Comparison of ENCODE assay signal across 19 cellular contexts in the genomic region with DNA sequence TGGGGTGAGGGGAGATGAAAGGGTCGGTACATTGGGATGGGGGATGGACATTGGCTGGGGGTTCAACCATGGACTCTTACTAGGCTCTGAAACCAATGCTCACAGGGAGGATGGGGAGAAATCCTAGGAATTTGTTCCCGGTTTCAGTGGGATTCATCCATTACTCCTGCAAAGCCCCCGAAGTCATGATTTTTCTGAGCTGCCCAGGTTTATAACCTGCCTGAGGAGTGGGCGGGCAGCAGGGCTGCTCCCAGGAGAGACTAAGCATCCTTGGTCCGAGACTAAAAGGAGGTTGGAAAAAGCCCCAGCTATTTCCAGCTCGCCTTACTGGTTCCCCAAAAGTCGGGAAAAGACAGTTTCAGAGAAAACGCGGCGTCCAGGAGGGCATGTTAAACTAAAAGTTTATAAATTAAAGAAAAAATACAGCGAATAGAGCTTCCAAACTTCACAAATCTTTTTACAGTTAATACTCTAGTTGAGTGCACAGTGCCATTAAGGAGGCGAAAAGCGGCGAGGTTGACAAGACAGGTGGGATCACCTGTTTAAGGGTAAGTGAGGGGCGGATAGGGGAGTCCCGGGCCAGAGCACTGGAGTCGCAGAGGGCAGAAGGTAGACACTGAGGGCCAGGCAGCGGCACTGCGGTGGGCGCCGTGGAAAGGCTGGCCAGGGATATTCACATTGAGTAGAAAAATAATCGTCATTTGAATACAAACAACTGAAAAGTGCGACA. TPM values are rescaled to one million over a fixed set of nuclear protein-coding genes. Genes with fewer than 3 reads are reported as not detected.
DNase-seq lines count a peak whose midpoint lies in the region; ATAC-seq lines count a peak whose summit lies in the region.
"Had no signal": no experiment of that assay in that cellular context is flagged by ENCODE, and none has a peak within 500 bp of the region (broad histone marks: within the 10 kb centered on the region; RNA-seq: fewer than 3 reads in every experiment).

No MANE protein-coding gene starts in this region.

- H3K4me3 Mint-ChIP-seq in activated CD4-positive, alpha-beta T cell treated with anti-CD3 and anti-CD28 coated beads, Interleukin-2, amount 10 ng/mL, durations not matched to agents 24 days and 14 days = no peak overlapping the region
- H3K4me3 Mint-ChIP-seq in activated T-helper 1 cell treated with anti-CD3 and anti-CD28 coated beads, Interleukin-12 subunit alpha, Interleukin-12 subunit beta, Interleukin-2, Interleukin-4 antibody, amounts not matched to agents 30 ng/mL and 10 ng/mL and 1 ng/mL, durations not matched to agents 14 hours and 24 hours and 36 hours = no peak overlapping the region

- peaks cover 81% of the 10 kb centered on the region for H3K27me3 Mint-ChIP-seq in activated CD4-positive, alpha-beta T cell treated with anti-CD3 and anti-CD28 coated beads, Interleukin-2, amount 10 ng/mL, durations not matched to agents 24 days and 14 days
- H3K27me3 Mint-ChIP-seq in activated T-helper 1 cell treated with anti-CD3 and anti-CD28 coated beads, Interleukin-12 subunit alpha, Interleukin-12 subunit beta, Interleukin-2, Interleukin-4 antibody, amounts not matched to agents 30 ng/mL and 10 ng/mL and 1 ng/mL, durations not matched to agents 14 hours and 24 hours and 36 hours (ENCODE audit: insufficient read depth) = peaks cover 75% of the 10 kb centered on the region

- peaks cover 14% of the 10 kb centered on the region for H3K4me1 Mint-ChIP-seq in activated CD4-positive, alpha-beta T cell treated with anti-CD3 and anti-CD28 coated beads, Interleukin-2, amount 10 ng/mL, durations not matched to agents 24 days and 14 days
- H3K4me1 Mint-ChIP-seq in activated T-helper 1 cell treated with anti-CD3 and anti-CD28 coated beads, Interleukin-12 subunit alpha, Interleukin-12 subunit beta, Interleukin-2, Interleukin-4 antibody, amounts not matched to agents 30 ng/mL and 10 ng/mL and 1 ng/mL, durations not matched to agents 14 hours and 24 hours and 36 hours (ENCODE audit: low read depth) = peaks cover 14% of the 10 kb centered on the region

- no peak overlapping the region for H3K27ac ChIP-seq in effector memory CD4-positive, alpha-beta T cell (ENCODE audit: insufficient read depth, low read length, poor library complexity, severe bottlenecking)
- H3K27ac ChIP-seq: A549, cardiac muscle cell, left ventricle myocardium inferior, tibial artery had no signal

- intact Hi-C loops in activated CD4-positive, alpha-beta T cell treated with anti-CD3 and anti-CD28 coated beads, Interleukin-2, amount 10 ng/mL, durations not matched to agents 24 days and 14 days (cut with micrococcal nuclease) = no loop called here
- intact Hi-C loops in activated T-helper 1 cell treated with anti-CD3 and anti-CD28 coated beads, Interleukin-12 subunit alpha, Interleukin-12 subunit beta, Interleukin-2, Interleukin-4 antibody, amounts not matched to agents 30 ng/mL and 10 ng/mL and 1 ng/mL, durations not matched to agents 14 hours and 24 hours and 36 hours (cut with micrococcal nuclease) = loop anchor here (10.0 kb wide), 1 partner anchor 426 kb away; no protein-coding TSS in a partner anchor

- H3K4me1 ChIP-seq in effector memory CD4-positive, alpha-beta T cell (ENCODE audit: control insufficient read depth, insufficient read depth, low read length, poor library complexity, severe bottlenecking) = peaks cover 33% of the 10 kb centered on the region
- H3K4me1 ChIP-seq: A549 had no signal

- peaks cover 18% of the 10 kb centered on the region for H3K9me3 ChIP-seq in effector memory CD4-positive, alpha-beta T cell (ENCODE audit: control insufficient read depth, low read length)
- H3K9me3 ChIP-seq: A549, left ventricle myocardium inferior had no signal

- ATAC-seq in HG02763 (IDR thresholded peaks at IDR 0.05; ENCODE audit: unreplicated experiment) = no peak
- ATAC-seq: A549, GM12878, Panc1 had no signal

- peaks cover 98% of the 10 kb centered on the region for H3K27me3 ChIP-seq in effector memory CD4-positive, alpha-beta T cell (replicated peaks; ENCODE audit: control insufficient read depth, insufficient read depth, low read length, poor library complexity, severe bottlenecking)

- H3K27ac Mint-ChIP-seq in activated CD4-positive, alpha-beta T cell treated with anti-CD3 and anti-CD28 coated beads, Interleukin-2, amount 10 ng/mL, durations not matched to agents 24 days and 14 days = peak overlapping the region; percentile 66
- H3K27ac Mint-ChIP-seq in activated T-helper 1 cell treated with anti-CD3 and anti-CD28 coated beads, Interleukin-12 subunit alpha, Interleukin-12 subunit beta, Interleukin-2, Interleukin-4 antibody, amounts not matched to agents 30 ng/mL and 10 ng/mL and 1 ng/mL, durations not matched to agents 14 hours and 24 hours and 36 hours = peak overlapping the region; percentile 84

- H3K36me3 ChIP-seq in effector memory CD4-positive, alpha-beta T cell (ENCODE audit: control insufficient read depth, insufficient read depth, low read length) = no peaks in the 10 kb centered on the region
- H3K36me3 ChIP-seq: cardiac muscle cell, left ventricle myocardium inferior, tibial artery had no signal

- H3K36me3 Mint-ChIP-seq in activated CD4-positive, alpha-beta T cell treated with anti-CD3 and anti-CD28 coated beads, Interleukin-2, amount 10 ng/mL, durations not matched to agents 24 days and 14 days (ENCODE audit: low read depth) = peaks cover 16% of the 10 kb centered on the region
- H3K36me3 Mint-ChIP-seq in activated T-helper 1 cell treated with anti-CD3 and anti-CD28 coated beads, Interleukin-12 subunit alpha, Interleukin-12 subunit beta, Interleukin-2, Interleukin-4 antibody, amounts not matched to agents 30 ng/mL and 10 ng/mL and 1 ng/mL, durations not matched to agents 14 hours and 24 hours and 36 hours (ENCODE audit: low read depth) = peaks cover 1% of the 10 kb centered on the region

- peak; percentile 54 for DNase-seq in activated CD4-positive, alpha-beta T cell treated with anti-CD3 and anti-CD28 coated beads, Interleukin-2, amount 10 ng/mL, durations not matched to agents 24 days and 14 days
- DNase-seq in activated CD4-positive, alpha-beta T cell treated with anti-CD3 and anti-CD28 coated beads for 48 hours = no peak
- no peak for DNase-seq in activated T-helper 1 cell treated with anti-CD3 and anti-CD28 coated beads, Interleukin-12 subunit alpha, Interleukin-12 subunit beta, Interleukin-2, Interleukin-4 antibody, amounts not matched to agents 30 ng/mL and 10 ng/mL and 1 ng/mL, durations not matched to agents 14 hours and 24 hours and 36 hours (ENCODE audit: low spot score)
- peak; percentile 31 for DNase-seq in islet precursor cell
- peak; percentile 28 for DNase-seq in stimulated activated CD8-positive, alpha-beta memory T cell treated with anti-CD3 and anti-CD28 coated beads, Interleukin-4, amount 100 ng/mL, for 48 hours
- no peak for DNase-seq in NCI-H2107 treated with DMSO at 0.1 percent for 48 hours (lab: John Stamatoyannopoulos, UW; ENCODE audit: unreplicated experiment)
- no peak for DNase-seq in effector memory CD4-positive, alpha-beta T cell
- DNase-seq: activated B cell treated with CpG ODN at 0.5 μM for 24 hours; COR-L47; left ventricle myocardium inferior; NCI-H2081 treated with DMSO at 0.1 percent for 48 hours; NCI-H774; stimulated activated CD4-positive, alpha-beta T cell treated with anti-CD3 and anti-CD28 coated beads, Interleukin-2, amount 100 ng/mL, for 48 hours; tibial artery had no signal

- H3K4me3 ChIP-seq in effector memory CD4-positive, alpha-beta T cell (ENCODE audit: insufficient read depth, low read depth, low read length, poor library complexity, severe bottlenecking) = no peak overlapping the region
- H3K4me3 ChIP-seq: A549, cardiac muscle cell, GM12878, tibial artery had no signal

- peaks cover 15% of the 10 kb centered on the region for H3K9me3 Mint-ChIP-seq in activated CD4-positive, alpha-beta T cell treated with anti-CD3 and anti-CD28 coated beads, Interleukin-2, amount 10 ng/mL, durations not matched to agents 24 days and 14 days
- no peaks in the 10 kb centered on the region for H3K9me3 Mint-ChIP-seq in activated T-helper 1 cell treated with anti-CD3 and anti-CD28 coated beads, Interleukin-12 subunit alpha, Interleukin-12 subunit beta, Interleukin-2, Interleukin-4 antibody, amounts not matched to agents 30 ng/mL and 10 ng/mL and 1 ng/mL, durations not matched to agents 14 hours and 24 hours and 36 hours

RNA-seq across cellular contexts. Expression of gene NKX3-2, which starts 3.7 kb away (rescaled TPM):
- total RNA-seq in activated CD4-positive, alpha-beta T cell treated with anti-CD3 and anti-CD28 coated beads, Interleukin-2, amount 10 ng/mL, durations not matched to agents 24 days and 14 days = not detected in 2 replicates
- not detected in 2 replicates for total RNA-seq in activated T-helper 1 cell treated with anti-CD3 and anti-CD28 coated beads, Interleukin-12 subunit alpha, Interleukin-12 subunit beta, Interleukin-2, Interleukin-4 antibody, amounts not matched to agents 30 ng/mL and 10 ng/mL and 1 ng/mL, durations not matched to agents 14 hours and 24 hours and 36 hours
- total RNA-seq: activated B cell treated with CpG ODN at 0.5 μM for 24 hours, GM12878, left ventricle myocardium inferior had no signal

RNA-seq across cellular contexts. Expression of gene RAB28, which starts 56.5 kb away (rescaled TPM):
- total RNA-seq in activated CD4-positive, alpha-beta T cell treated with anti-CD3 and anti-CD28 coated beads, Interleukin-2, amount 10 ng/mL, durations not matched to agents 24 days and 14 days = 19.5 and 20.5 TPM in 2 replicates
- 19.3 and 22.2 TPM in 2 replicates for total RNA-seq in activated T-helper 1 cell treated with anti-CD3 and anti-CD28 coated beads, Interleukin-12 subunit alpha, Interleukin-12 subunit beta, Interleukin-2, Interleukin-4 antibody, amounts not matched to agents 30 ng/mL and 10 ng/mL and 1 ng/mL, durations not matched to agents 14 hours and 24 hours and 36 hours

Comparison
In these comparisons a context has a peak if more than half of its experiments do, and no peak if none do; other contexts are left out.
1. DNase-seq: peak in activated CD4-positive, alpha-beta T cell treated with anti-CD3 and anti-CD28 coated beads, Interleukin-2, amount 10 ng/mL, durations not matched to agents 24 days and 14 days (single experiment), islet precursor cell (single experiment) and stimulated activated CD8-positive, alpha-beta memory T cell treated with anti-CD3 and anti-CD28 coated beads, Interleukin-4, amount 100 ng/mL, for 48 hours (single experiment); none in activated CD4-positive, alpha-beta T cell treated with anti-CD3 and anti-CD28 coated beads for 48 hours (single experiment), activated T-helper 1 cell treated with anti-CD3 and anti-CD28 coated beads, Interleukin-12 subunit alpha, Interleukin-12 subunit beta, Interleukin-2, Interleukin-4 antibody, amounts not matched to agents 30 ng/mL and 10 ng/mL and 1 ng/mL, durations not matched to agents 14 hours and 24 hours and 36 hours (single experiment), NCI-H2107 treated with DMSO at 0.1 percent for 48 hours (single experiment) and effector memory CD4-positive, alpha-beta T cell (0 of 3).